In genomic region chr20:35767683-35768402, GRCh38 we compare ENCODE assay signal across 8 cellular contexts. TPM values are rescaled to one million over a fixed set of nuclear protein-coding genes. Genes with fewer than 3 reads are reported as not detected.
A peak's percentile ranks its signal among the peaks of the same experiment; 100 is the strongest.
DNase-seq lines count a peak whose midpoint lies in the region; ATAC-seq and TF ChIP-seq lines count a peak whose summit lies in the region.
"Not testable (repeated sequence)": the region's sequence is repeated elsewhere in the genome, so short reads cannot be mapped to it uniquely, and the experiment has no call there.

No MANE protein-coding gene starts in this region.

- H3K27ac ChIP-seq in CD8-positive, alpha-beta T cell (ENCODE audit: low read depth, low read length), result peak overlapping the region; percentile 67
- H3K27ac ChIP-seq in muscle layer of duodenum (ENCODE audit: low read length), result peak overlapping the region; percentile 87

- H3K27ac Mint-ChIP-seq in CD8-positive, alpha-beta T cell, result peak overlapping the region; percentile 96
- peak overlapping the region; percentile 99 for H3K27ac Mint-ChIP-seq in T-helper 1 cell treated with Interleukin-12 subunit alpha and Interleukin-12 subunit beta and Interleukin-4 antibody, amounts not matched to agents 30 μg/mL and 1 μg/mL, for 36 hours
- H3K27ac Mint-ChIP-seq in activated naive CD4-positive, alpha-beta T cell treated with anti-CD3 and anti-CD28 coated beads for 36 hours, result peak overlapping the region; percentile 99

- TF ChIP-seq CTCF in CD8-positive, alpha-beta T cell (IDR thresholded peaks at IDR 0.05); fibroblast of the aortic adventitia (IDR thresholded peaks at IDR 0.05; ENCODE audit: insufficient read depth, low read length): not testable (repeated sequence)

- not testable (repeated sequence) for H3K9me3 Mint-ChIP-seq in CD8-positive, alpha-beta T cell; T-helper 1 cell treated with Interleukin-12 subunit alpha and Interleukin-12 subunit beta and Interleukin-4 antibody, amounts not matched to agents 30 μg/mL and 1 μg/mL, for 36 hours; activated naive CD4-positive, alpha-beta T cell treated with anti-CD3 and anti-CD28 coated beads for 36 hours

- H3K4me3 Mint-ChIP-seq in CD8-positive, alpha-beta T cell, result peak overlapping the region; percentile 85
- H3K4me3 Mint-ChIP-seq in T-helper 1 cell treated with Interleukin-12 subunit alpha and Interleukin-12 subunit beta and Interleukin-4 antibody, amounts not matched to agents 30 μg/mL and 1 μg/mL, for 36 hours, result peak overlapping the region; percentile 86
- H3K4me3 Mint-ChIP-seq in activated naive CD4-positive, alpha-beta T cell treated with anti-CD3 and anti-CD28 coated beads for 36 hours, result peak overlapping the region; percentile 79

- H3K36me3 ChIP-seq in CD8-positive, alpha-beta T cell (ENCODE audit: insufficient read depth, low read length); muscle layer of duodenum (ENCODE audit: control insufficient read depth in 1 of 2, insufficient read depth in 2 of 2, low read length in 2 of 2): not testable (repeated sequence)

- CTCF ChIA-PET in CD8-positive, alpha-beta T cell (lab: Charles Lee), result interaction anchor here (0.8 to 2.9 kb wide), 4 partner anchors 13 to 305 kb away, joined by 3 to 17 read pairs (median 4); partner anchors contain the start of gene RBM39
- CTCF ChIA-PET in activated naive CD4-positive, alpha-beta T cell treated with anti-CD3 and anti-CD28 coated beads for 36 hours (lab: Charles Lee), result interaction anchor here (0.6 to 2.7 kb wide), 6 partner anchors 25 to 489 kb away, joined by 3 to 16 read pairs (median 6); partner anchors contain the start of genes RBM39 and SCAND1

- H3K9me3 ChIP-seq in CD8-positive, alpha-beta T cell (ENCODE audit: low read length); muscle layer of duodenum (ENCODE audit: control insufficient read depth in 1 of 2, low read length in 2 of 2): not testable (repeated sequence)

- POLR2A ChIA-PET in CD8-positive, alpha-beta T cell (lab: Charles Lee), result interaction anchor here (1.0 to 10.7 kb wide), 9 partner anchors 8 to 277 kb away, joined by 3 to 370 read pairs (median 4); partner anchors contain the start of genes CPNE1, RBM12, RBM39 and SCAND1

- H3K4me3 ChIP-seq in CD8-positive, alpha-beta T cell (ENCODE audit: low read depth, low read length), result peak overlapping the region; percentile 23
- H3K4me3 ChIP-seq in fibroblast of the aortic adventitia (ENCODE audit: low read depth, low read length), result not testable (repeated sequence)
- peak overlapping the region in 1 of 2 donors; percentile 11 for H3K4me3 ChIP-seq in muscle layer of duodenum (ENCODE audit: low read depth in 1 of 2, low read length in 2 of 2)

- not testable (repeated sequence) for H3K27me3 Mint-ChIP-seq in CD8-positive, alpha-beta T cell (ENCODE audit: low read depth); T-helper 1 cell treated with Interleukin-12 subunit alpha and Interleukin-12 subunit beta and Interleukin-4 antibody, amounts not matched to agents 30 μg/mL and 1 μg/mL, for 36 hours (ENCODE audit: low read depth); activated naive CD4-positive, alpha-beta T cell treated with anti-CD3 and anti-CD28 coated beads for 36 hours (ENCODE audit: low read depth)

- not testable (repeated sequence) for H3K27me3 ChIP-seq in CD8-positive, alpha-beta T cell (ENCODE audit: insufficient read depth, low read length); muscle layer of duodenum (ENCODE audit: low read depth, low read length)

- ATAC-seq in CD8-positive, alpha-beta T cell, result peak; percentile 24
- ATAC-seq in GM19467 (IDR thresholded peaks at IDR 0.05; ENCODE audit: unreplicated experiment) (peak; percentile 50), HG03520 (IDR thresholded peaks at IDR 0.05; ENCODE audit: unreplicated experiment) (peak; percentile 38)

- peaks cover 55% of the 10 kb centered on the region for H3K4me1 Mint-ChIP-seq in CD8-positive, alpha-beta T cell (ENCODE audit: low read depth)
- H3K4me1 Mint-ChIP-seq in T-helper 1 cell treated with Interleukin-12 subunit alpha and Interleukin-12 subunit beta and Interleukin-4 antibody, amounts not matched to agents 30 μg/mL and 1 μg/mL, for 36 hours (ENCODE audit: low read depth), result peaks cover 27% of the 10 kb centered on the region
- H3K4me1 Mint-ChIP-seq in activated naive CD4-positive, alpha-beta T cell treated with anti-CD3 and anti-CD28 coated beads for 36 hours (ENCODE audit: low read depth), result peaks cover 50% of the 10 kb centered on the region

- intact Hi-C loops in CD8-positive, alpha-beta T cell (cut with DNase I, micrococcal nuclease), result not testable (repeated sequence)
- intact Hi-C loops in activated naive CD4-positive, alpha-beta T cell treated with anti-CD3 and anti-CD28 coated beads for 36 hours (cut with micrococcal nuclease), result loop anchor here (2.0 kb wide), 2 partner anchors 69 to 105 kb away; partner anchors contain the start of genes NFS1 and ROMO1

- DNase-seq in CD8-positive, alpha-beta T cell, result peak; percentile 39 to 81 (median 68)
- DNase-seq in activated naive CD4-positive, alpha-beta T cell treated with anti-CD3 and anti-CD28 coated beads for 36 hours, result peak; percentile 75
- DNase-seq in fibroblast of the aortic adventitia (ENCODE audit: low read depth), result peak; percentile 54
- DNase-seq in stimulated activated CD8-positive, alpha-beta memory T cell treated with anti-CD3 and anti-CD28 coated beads, Interleukin-15, amount 100 ng/mL, for 1 hour (ENCODE audit: low read depth), result peak; percentile 38

- not testable (repeated sequence) for H3K36me3 Mint-ChIP-seq in CD8-positive, alpha-beta T cell; T-helper 1 cell treated with Interleukin-12 subunit alpha and Interleukin-12 subunit beta and Interleukin-4 antibody, amounts not matched to agents 30 μg/mL and 1 μg/mL, for 36 hours (ENCODE audit: low read depth); activated naive CD4-positive, alpha-beta T cell treated with anti-CD3 and anti-CD28 coated beads for 36 hours (ENCODE audit: low read depth)

- peaks cover 62% of the 10 kb centered on the region for H3K4me1 ChIP-seq in CD8-positive, alpha-beta T cell (ENCODE audit: insufficient read depth, low read length)
- H3K4me1 ChIP-seq in muscle layer of duodenum (ENCODE audit: control insufficient read depth in 1 of 2, insufficient read depth in 2 of 2, low read length in 2 of 2), result not testable (repeated sequence)

RNA-seq across cellular contexts. Expression of gene PHF20, which starts 4.0 kb away (rescaled TPM):
- total RNA-seq in CD8-positive, alpha-beta T cell, result 100 to 1,000 TPM; 101 to 107 TPM
- total RNA-seq in activated naive CD4-positive, alpha-beta T cell treated with anti-CD3 and anti-CD28 coated beads for 36 hours, result 10 to 100 TPM; 39.8 to 46.0 TPM
- total RNA-seq in fibroblast of the aortic adventitia (ENCODE audit: low replicate concordance), result 28.5 and 30.9 TPM in 2 replicates

RNA-seq across cellular contexts. Expression of gene RBM39, which starts 25.8 kb away (rescaled TPM):
- 1,000 to 10,000 TPM; 1,168 to 1,202 TPM for total RNA-seq in CD8-positive, alpha-beta T cell
- 100 to 1,000 TPM; 297 to 304 TPM for total RNA-seq in activated naive CD4-positive, alpha-beta T cell treated with anti-CD3 and anti-CD28 coated beads for 36 hours
- 236 and 510 TPM in 2 replicates for total RNA-seq in fibroblast of the aortic adventitia (ENCODE audit: low replicate concordance)
